ENCODE assay signal across 20 cellular contexts in the genomic region with DNA sequence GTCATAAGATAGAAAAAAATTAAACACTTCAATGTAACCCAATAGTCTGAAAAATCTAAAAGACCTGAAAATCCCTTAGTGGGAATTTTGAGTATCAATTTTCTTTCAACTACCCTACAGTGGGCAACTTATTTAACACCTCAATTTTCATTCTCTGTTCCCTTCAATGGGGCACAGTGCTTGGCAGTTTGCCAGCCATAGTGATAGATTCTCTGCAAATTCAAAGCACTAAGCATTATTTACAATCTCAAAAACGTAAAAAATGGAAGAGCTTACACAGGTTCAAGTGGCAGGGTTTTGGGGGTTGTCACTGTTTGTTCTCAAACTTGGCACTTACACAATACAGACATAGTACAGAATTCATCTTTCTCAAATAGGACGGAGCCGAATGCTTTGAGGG.
"Had no signal": no experiment of that assay in that cellular context is flagged by ENCODE, and none has a peak within 500 bp of the region (broad histone marks: within the 10 kb centered on the region; RNA-seq: fewer than 3 reads in every experiment).

No MANE protein-coding gene starts in this region.

- ATAC-seq: activated T-cell treated with anti-CD3 and anti-CD28 coated beads, Interleukin-2, amount 50 U/mL, for 72 hours; body of pancreas; esophagus mucosa; left lung; naive thymus-derived CD8-positive, alpha-beta T cell; stimulated activated naive B cell treated with anti-CD40 and anti-IgM and Interleukin-4, amounts not matched to agents 10 μg/mL and 1 μg/mL and 100 μg/mL, for 72 hours had no signal

- H3K27me3 ChIP-seq: body of pancreas, colonic mucosa, left lung, neutrophil, tibial nerve, vagina had no signal

- H3K27ac Mint-ChIP-seq: activated CD4-positive, alpha-beta T cell treated with anti-CD3 and anti-CD28 coated beads, Interleukin-2, amount 10 ng/mL, durations not matched to agents 7 days and 5 days; activated naive CD8-positive, alpha-beta T cell; activated T-cell treated with anti-CD3 and anti-CD28 coated beads, Interleukin-2, amount 50 U/mL, for 72 hours; naive thymus-derived CD8-positive, alpha-beta T cell; stimulated activated naive B cell treated with anti-CD40 and anti-IgM and Interleukin-4, amounts not matched to agents 10 μg/mL and 1 μg/mL and 100 μg/mL, for 72 hours had no signal

- H3K4me1 ChIP-seq: colonic mucosa, left lung, parathyroid adenoma, tibial nerve, vagina had no signal

- H3K27ac ChIP-seq: body of pancreas, colonic mucosa, left lung, neutrophil, parathyroid adenoma, tibial nerve, vagina had no signal

- H3K36me3 Mint-ChIP-seq: activated naive CD8-positive, alpha-beta T cell; naive thymus-derived CD8-positive, alpha-beta T cell; stimulated activated naive B cell treated with anti-CD40 and anti-IgM and Interleukin-4, amounts not matched to agents 10 μg/mL and 1 μg/mL and 100 μg/mL, for 72 hours had no signal

- H3K4me3 Mint-ChIP-seq: activated CD4-positive, alpha-beta T cell treated with anti-CD3 and anti-CD28 coated beads, Interleukin-2, amount 10 ng/mL, durations not matched to agents 7 days and 5 days; activated naive CD8-positive, alpha-beta T cell; activated T-cell treated with anti-CD3 and anti-CD28 coated beads, Interleukin-2, amount 50 U/mL, for 72 hours; naive thymus-derived CD8-positive, alpha-beta T cell; stimulated activated naive B cell treated with anti-CD40 and anti-IgM and Interleukin-4, amounts not matched to agents 10 μg/mL and 1 μg/mL and 100 μg/mL, for 72 hours had no signal

- DNase-seq: activated CD4-positive, alpha-beta T cell treated with anti-CD3 and anti-CD28 coated beads, Interleukin-2, amount 10 ng/mL, durations not matched to agents 7 days and 5 days; activated CD8-positive, alpha-beta memory T cell treated with anti-CD3 and anti-CD28 coated beads, Interleukin-2, amount 50 U/mL, for 48 hours; activated gamma-delta T cell; activated T-cell treated with anti-CD3 and anti-CD28 coated beads, Interleukin-2, amount 50 U/mL, for 72 hours; amniotic stem cell; central memory CD4-positive, alpha-beta T cell; colonic mucosa; hippocampal formation; left lung; mammary epithelial cell; naive thymus-derived CD8-positive, alpha-beta T cell; stimulated activated CD4-positive, alpha-beta T cell treated with anti-CD3 and anti-CD28 coated beads, Interleukin-4, amount 100 ng/mL, for 1 hour; stimulated activated naive B cell treated with anti-CD40 and anti-IgM and Interleukin-4, amounts not matched to agents 10 μg/mL and 1 μg/mL and 100 μg/mL, for 72 hours had no signal

- H3K4me1 Mint-ChIP-seq: activated CD4-positive, alpha-beta T cell treated with anti-CD3 and anti-CD28 coated beads, Interleukin-2, amount 10 ng/mL, durations not matched to agents 7 days and 5 days; stimulated activated naive B cell treated with anti-CD40 and anti-IgM and Interleukin-4, amounts not matched to agents 10 μg/mL and 1 μg/mL and 100 μg/mL, for 72 hours had no signal

- H3K27me3 Mint-ChIP-seq: activated CD4-positive, alpha-beta T cell treated with anti-CD3 and anti-CD28 coated beads, Interleukin-2, amount 10 ng/mL, durations not matched to agents 7 days and 5 days; activated naive CD8-positive, alpha-beta T cell; stimulated activated naive B cell treated with anti-CD40 and anti-IgM and Interleukin-4, amounts not matched to agents 10 μg/mL and 1 μg/mL and 100 μg/mL, for 72 hours had no signal

- H3K4me3 ChIP-seq: body of pancreas, colonic mucosa, left lung, tibial nerve, vagina had no signal

- H3K9me3 ChIP-seq: body of pancreas, colonic mucosa, neutrophil, tibial nerve, vagina had no signal

- H3K36me3 ChIP-seq: colonic mucosa, left lung, neutrophil, tibial nerve, vagina had no signal

- H3K9me3 Mint-ChIP-seq: activated CD4-positive, alpha-beta T cell treated with anti-CD3 and anti-CD28 coated beads, Interleukin-2, amount 10 ng/mL, durations not matched to agents 7 days and 5 days had no signal
